28 cellular contexts compared by ENCODE assay signal in genomic region chr14:58833634-58834378, GRCh38.
"Had no signal": no experiment of that assay in that cellular context is flagged by ENCODE, and none has a peak within 500 bp of the region (broad histone marks: within the 10 kb centered on the region; RNA-seq: fewer than 3 reads in every experiment).

No MANE protein-coding gene starts in this region.

- H3K9me3 ChIP-seq: esophagus muscularis mucosa, gastroesophageal sphincter, heart left ventricle, prostate gland, right atrium auricular region, stomach, tibial artery, upper lobe of left lung, vagina had no signal

- H3K4me1 ChIP-seq: esophagus muscularis mucosa, foreskin keratinocyte, gastroesophageal sphincter, heart left ventricle, neural progenitor cell, prostate gland, right atrium auricular region, tibial artery had no signal

- H3K27ac ChIP-seq: epithelial cell of prostate, esophagus muscularis mucosa, foreskin keratinocyte, gastroesophageal sphincter, heart left ventricle, hepatocyte, neural progenitor cell, prostate gland, right atrium auricular region, sigmoid colon, stomach, tibial artery, upper lobe of left lung, vagina had no signal

- H3K36me3 ChIP-seq: esophagus muscularis mucosa, gastroesophageal sphincter, heart left ventricle, neural progenitor cell, prostate gland, right atrium auricular region, sigmoid colon, stomach, tibial artery, upper lobe of left lung, vagina had no signal

- ATAC-seq: foreskin keratinocyte; gastroesophageal sphincter; heart left ventricle; left lobe of liver; naive thymus-derived CD4-positive, alpha-beta T cell; stimulated activated naive B cell treated with anti-CD40 and anti-IgM and Interleukin-4, amounts not matched to agents 10 μg/mL and 1 μg/mL and 100 μg/mL, for 72 hours had no signal

- H3K4me3 ChIP-seq: dorsolateral prefrontal cortex, esophagus muscularis mucosa, gastroesophageal sphincter, heart left ventricle, hepatocyte, neural progenitor cell, prostate gland, right atrium auricular region, sigmoid colon, stomach, tibial artery, upper lobe of left lung, vagina had no signal

- DNase-seq: dorsolateral prefrontal cortex; effector CD4-positive, alpha-beta T cell; endodermal cell; foreskin keratinocyte; heart left ventricle; kidney; mammary epithelial cell; mesendoderm; midbrain; naive thymus-derived CD4-positive, alpha-beta T cell; nucleus accumbens; sigmoid colon; stimulated activated CD4-positive, alpha-beta T cell treated with anti-CD3 and anti-CD28 coated beads, Interleukin-2, amount 100 ng/mL, for 24 hours; stimulated activated CD4-positive, alpha-beta T cell treated with anti-CD3 and anti-CD28 coated beads, Interleukin-4, amount 100 ng/mL, for 24 hours; stimulated activated naive B cell treated with anti-CD40 and anti-IgM and Interleukin-4, amounts not matched to agents 10 μg/mL and 1 μg/mL and 100 μg/mL, for 72 hours; stomach; tibial artery had no signal

- H3K4me2 ChIP-seq: hepatocyte, neural progenitor cell had no signal

- H3K4me3 Mint-ChIP-seq: endodermal cell; naive thymus-derived CD4-positive, alpha-beta T cell; nephron; neural progenitor cell; stimulated activated naive B cell treated with anti-CD40 and anti-IgM and Interleukin-4, amounts not matched to agents 10 μg/mL and 1 μg/mL and 100 μg/mL, for 72 hours had no signal

- H3K79me2 ChIP-seq: hepatocyte had no signal

- H3K9ac ChIP-seq: neural progenitor cell had no signal

- H3K27ac Mint-ChIP-seq: endodermal cell; naive thymus-derived CD4-positive, alpha-beta T cell; neural progenitor cell; stimulated activated naive B cell treated with anti-CD40 and anti-IgM and Interleukin-4, amounts not matched to agents 10 μg/mL and 1 μg/mL and 100 μg/mL, for 72 hours had no signal

- H3K36me3 Mint-ChIP-seq: neural progenitor cell; stimulated activated naive B cell treated with anti-CD40 and anti-IgM and Interleukin-4, amounts not matched to agents 10 μg/mL and 1 μg/mL and 100 μg/mL, for 72 hours had no signal

- H3K4me1 Mint-ChIP-seq: endodermal cell had no signal

- H3K27me3 ChIP-seq: dorsolateral prefrontal cortex, esophagus muscularis mucosa, gastroesophageal sphincter, heart left ventricle, hepatocyte, neural progenitor cell, right atrium auricular region, sigmoid colon, stomach, tibial artery, upper lobe of left lung, vagina had no signal

- H2AFZ ChIP-seq: hepatocyte, neural progenitor cell had no signal
